In the genomic region with DNA sequence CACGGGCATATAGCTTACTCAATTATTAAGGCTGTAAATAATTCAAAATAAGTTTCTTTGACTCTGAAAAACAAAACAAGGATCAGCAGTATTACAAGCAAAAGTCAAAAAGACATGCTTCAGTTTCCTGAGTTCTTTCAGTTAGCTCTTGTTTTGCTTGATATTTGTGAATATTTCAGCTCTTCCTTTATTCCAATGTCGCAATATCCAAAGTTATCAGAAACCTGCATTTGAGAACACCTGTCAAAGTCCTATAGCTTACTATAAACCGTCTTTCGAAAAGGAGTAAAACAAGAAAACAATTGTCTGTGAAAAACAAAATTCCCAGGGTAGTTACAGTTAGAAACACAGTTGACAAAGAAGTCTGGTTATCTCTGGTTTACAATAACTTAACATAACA, we compare ENCODE assay signal across 12 cellular contexts. TPM values are rescaled to one million over a fixed set of nuclear protein-coding genes. Genes with fewer than 3 reads are reported as not detected.
"Had no signal": no experiment of that assay in that cellular context is flagged by ENCODE, and none has a peak within 500 bp of the region (broad histone marks: within the 10 kb centered on the region; RNA-seq: fewer than 3 reads in every experiment).

No MANE protein-coding gene starts in this region.

- H3K9me3 ChIP-seq: HAP-1 had no signal

- H3K4me2 ChIP-seq: GM23338 had no signal

- H3K4me3 ChIP-seq: GM23248, GM23338, HAP-1 had no signal

- H3K4me1 ChIP-seq: HAP-1 had no signal

- H3K27ac ChIP-seq: GM23248 had no signal

- DNase-seq: GM23248, GOT3, H7, H9, HCEC 1CT, HFFc6 had no signal

- FAIRE-seq: H1, H54 had no signal

- H3K36me3 ChIP-seq: HAP-1 had no signal

- H3K9ac ChIP-seq: GM23248 had no signal

- ATAC-seq: GM23338, HCT116 had no signal

- H2AFZ ChIP-seq: GM23248, GM23338 had no signal

RNA-seq across cellular contexts. Expression of gene PRKAG3, which starts 34.9 kb away (rescaled TPM):
- total RNA-seq: GM23248, GM23338, H1, H4, H7, H9, HFFc6 had no signal
- polyA plus RNA-seq: GM23248, GM23338, H1 had no signal
